Comparison of ENCODE assay signal across 8 cellular contexts in the genomic region with DNA sequence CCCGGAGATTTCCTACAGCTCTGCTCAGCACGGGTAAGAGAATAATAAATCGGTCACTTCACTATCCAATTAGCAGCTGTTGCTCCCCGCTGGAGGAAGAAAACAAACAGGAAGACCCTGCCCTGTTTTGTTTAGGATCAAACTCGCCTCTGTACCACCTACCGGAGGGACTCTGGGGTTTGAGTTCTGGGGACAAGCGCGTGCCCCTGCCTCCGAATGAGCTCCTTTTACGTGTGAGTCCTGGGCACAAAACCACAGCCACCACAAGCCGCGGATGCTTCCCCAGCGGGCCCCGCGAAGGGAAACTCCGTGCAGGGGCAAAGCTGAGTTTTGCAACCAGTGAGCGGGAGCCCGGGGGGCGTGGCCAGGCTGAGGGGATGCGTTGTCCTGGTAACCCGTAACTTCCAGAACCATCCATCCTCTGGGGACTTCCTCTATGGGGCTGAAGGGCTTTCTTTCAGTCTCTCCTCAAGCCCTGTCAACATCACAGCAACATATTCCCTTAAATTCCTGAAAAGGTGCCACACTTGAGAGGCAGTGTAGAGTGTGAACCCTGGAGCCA.
DNase-seq lines count a peak whose midpoint lies in the region; ATAC-seq and TF ChIP-seq lines count a peak whose summit lies in the region.

No MANE protein-coding gene starts in this region.

- H4K20me1 ChIP-seq in osteoblast (ENCODE audit: insufficient read depth, low read length), result no peaks in the 10 kb centered on the region

- H3K9me3 ChIP-seq in CD8-positive, alpha-beta memory T cell (ENCODE audit: low read length), result no peaks in the 10 kb centered on the region
- no peaks in the 10 kb centered on the region for H3K9me3 ChIP-seq in osteoblast (ENCODE audit: low read depth, low read length)
- H3K9me3 ChIP-seq in suprapubic skin, result no peaks in the 10 kb centered on the region

- no peak overlapping the region for H3K27ac ChIP-seq in CD8-positive, alpha-beta memory T cell (ENCODE audit: low read depth, low read length)
- H3K27ac ChIP-seq in osteoblast (ENCODE audit: low read depth, low read length) (no peak overlapping the region), suprapubic skin (no peak overlapping the region)

- peak overlapping the region in 6 of 8 donors; percentile 44 to 85 (median 74) for H3K27ac Mint-ChIP-seq in CD8-positive, alpha-beta memory T cell

- peak; percentile 41 to 88 (median 73) for DNase-seq in CD8-positive, alpha-beta memory T cell
- DNase-seq in SIG-M5 (lab: John Stamatoyannopoulos, UW) (peak; percentile 42), head of caudate nucleus (peak; percentile 56 to 91 (median 80)), osteoblast (ENCODE audit: insufficient read length, low spot score, missing footprints) (peak; percentile 97), suprapubic skin (ENCODE audit: low spot score in 2 of 2) (peak; percentile 89 to 93)
- peak; percentile 49 to 66 (median 60) for DNase-seq in activated naive CD4-positive, alpha-beta T cell (lab: John Stamatoyannopoulos, UW)

- POLR2A ChIA-PET in CD8-positive, alpha-beta memory T cell (lab: Charles Lee), result no interaction called here

- peaks cover 12 to 21% (median 21%) of the 10 kb centered on the region in 3 donors for H3K4me1 Mint-ChIP-seq in CD8-positive, alpha-beta memory T cell

- peaks cover 16% of the 10 kb centered on the region for H3K4me1 ChIP-seq in CD8-positive, alpha-beta memory T cell (ENCODE audit: insufficient read depth, low read length)
- H3K4me1 ChIP-seq in osteoblast (ENCODE audit: insufficient read depth, low read length) (peaks cover 20% of the 10 kb centered on the region), suprapubic skin (peaks cover 18% of the 10 kb centered on the region)

- peak; percentile 49 for ATAC-seq in GM19372 (IDR thresholded peaks at IDR 0.05; ENCODE audit: low read depth, unreplicated experiment)
- ATAC-seq in HG03469 (IDR thresholded peaks at IDR 0.05; ENCODE audit: unreplicated experiment), result peak; percentile 51

- H3K9me3 Mint-ChIP-seq in CD8-positive, alpha-beta memory T cell, result peaks cover 0 to 2% (median 0%) of the 10 kb centered on the region in 5 donors

- no peaks in the 10 kb centered on the region for H3K27me3 ChIP-seq in CD8-positive, alpha-beta memory T cell (ENCODE audit: insufficient read depth, low read length, poor library complexity, severe bottlenecking)
- H3K27me3 ChIP-seq in osteoblast (ENCODE audit: insufficient read depth, low read length), result peaks cover 28% of the 10 kb centered on the region
- peaks cover 15% of the 10 kb centered on the region for H3K27me3 ChIP-seq in suprapubic skin

- no peak for TF ChIP-seq CTCF in osteoblast (IDR thresholded peaks at IDR 0.05; ENCODE audit: extremely low read depth, low read depth, low read length)
- no peak for TF ChIP-seq CTCF in suprapubic skin (IDR thresholded peaks at IDR 0.05)

- H3K4me3 ChIP-seq in CD8-positive, alpha-beta memory T cell (ENCODE audit: low read length), result peak overlapping the region; percentile 50
- peak overlapping the region; percentile 74 for H3K4me3 ChIP-seq in osteoblast (ENCODE audit: insufficient read depth, low read length)
- peak overlapping the region; percentile 30 for H3K4me3 ChIP-seq in suprapubic skin

- H3K79me2 ChIP-seq in osteoblast (ENCODE audit: insufficient read depth, low read length), result no peaks in the 10 kb centered on the region

- peak overlapping the region; percentile 94 for H3K4me2 ChIP-seq in osteoblast (ENCODE audit: insufficient read depth, low read length)

- intact Hi-C loops in head of caudate nucleus (cut with DNase I), result no loop called here

- CTCF ChIA-PET in CD8-positive, alpha-beta memory T cell (lab: Charles Lee), result no interaction called here

- WGBS in suprapubic skin, result 2% methylated on average over 19 of the region's 21 CpGs

- no peak for TF ChIP-seq EP300 in suprapubic skin (IDR thresholded peaks at IDR 0.05)

- peak overlapping the region; percentile 47 to 85 (median 70) for H3K4me3 Mint-ChIP-seq in CD8-positive, alpha-beta memory T cell

- H3K27me3 Mint-ChIP-seq in CD8-positive, alpha-beta memory T cell, result peaks cover 19 to 42% of the 10 kb centered on the region in 2 donors

- peak overlapping the region; percentile 96 for H2AFZ ChIP-seq in osteoblast (ENCODE audit: low read length)

- H3K36me3 Mint-ChIP-seq in CD8-positive, alpha-beta memory T cell, result no peaks in the 10 kb centered on the region

- no peak for TF ChIP-seq POLR2A in suprapubic skin (IDR thresholded peaks at IDR 0.05)

- H3K36me3 ChIP-seq in CD8-positive, alpha-beta memory T cell (ENCODE audit: insufficient read depth, low read length), result no peaks in the 10 kb centered on the region
- H3K36me3 ChIP-seq in osteoblast (ENCODE audit: insufficient read depth, low read length) (no peaks in the 10 kb centered on the region), suprapubic skin (no peaks in the 10 kb centered on the region)

Comparison
In these comparisons a context has a peak if more than half of its experiments do, and no peak if none do; other contexts are left out.
1. DNase-seq: peak in every context shown above with its lines; median percentile 97 in osteoblast; 91 in suprapubic skin; 80 in head of caudate nucleus; 73 in CD8-positive, alpha-beta memory T cell; 60 in activated naive CD4-positive, alpha-beta T cell; 42 in SIG-M5.